ENCODE assay signal across 17 cellular contexts in the genomic region with DNA sequence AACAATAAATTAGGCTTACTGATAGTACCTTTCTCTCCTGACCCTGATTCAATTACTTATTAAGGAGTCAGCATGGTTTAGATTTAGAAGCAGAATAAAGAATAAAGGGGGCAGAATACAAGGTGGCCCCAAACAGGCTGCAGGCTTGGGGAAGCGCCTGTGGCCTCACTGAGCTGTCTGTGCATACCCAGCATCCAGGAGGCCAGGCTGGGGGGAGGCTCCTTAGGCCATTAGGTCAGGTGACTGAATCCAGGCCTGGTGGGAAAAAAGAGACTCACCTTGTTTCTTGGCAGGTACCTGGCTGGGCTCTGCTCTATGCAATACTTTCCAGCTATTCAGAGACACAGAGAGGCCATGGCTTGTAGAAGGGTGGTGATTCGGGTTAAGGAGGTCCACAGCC. TPM values are rescaled to one million over a fixed set of nuclear protein-coding genes. Genes with fewer than 3 reads are reported as not detected.
DNase-seq lines count a peak whose midpoint lies in the region; ATAC-seq, FAIRE-seq and TF ChIP-seq lines count a peak whose summit lies in the region.
"Had no signal": no experiment of that assay in that cellular context is flagged by ENCODE, and none has a peak within 500 bp of the region (broad histone marks: within the 10 kb centered on the region; RNA-seq: fewer than 3 reads in every experiment).

No MANE protein-coding gene starts in this region.

- peaks cover 21% of the 10 kb centered on the region for H3K4me1 ChIP-seq in GM23338 (ENCODE audit: insufficient read depth)
- H3K4me1 ChIP-seq: HAP-1 had no signal

- peaks cover 43% of the 10 kb centered on the region for H3K4me1 Mint-ChIP-seq in GM23338
- H3K4me1 Mint-ChIP-seq: CD4-positive, alpha-beta memory T cell had no signal

- no peaks in the 10 kb centered on the region for H3F3A ChIP-seq in GM23338 (replicated peaks; ENCODE audit: low read depth)

- H3K27me3 Mint-ChIP-seq in GM23338 (ENCODE audit: insufficient read depth, low read depth, poor library complexity): peaks cover 2% of the 10 kb centered on the region

- H3K79me2 ChIP-seq in GM23338 (replicated peaks; ENCODE audit: insufficient read depth): peaks cover 36% of the 10 kb centered on the region

- H3K36me3 Mint-ChIP-seq in GM23338 (ENCODE audit: low read depth): no peaks in the 10 kb centered on the region
- H3K36me3 Mint-ChIP-seq: CD4-positive, alpha-beta memory T cell had no signal

- no peak overlapping the region for H2AFZ ChIP-seq in GM23338

- H3K36me3 ChIP-seq in GM23338 (ENCODE audit: insufficient read depth): no peaks in the 10 kb centered on the region
- H3K36me3 ChIP-seq: HAP-1 had no signal

- no peak overlapping the region for H3K4me2 ChIP-seq in GM23338

- H4K20me1 ChIP-seq in GM23338 (replicated peaks; ENCODE audit: insufficient read depth): peaks cover 7% of the 10 kb centered on the region; the same call in 1 of the 2 replicates

- H3K27ac Mint-ChIP-seq in GM23338: peak overlapping the region; percentile 63; the same call in 1 of the 2 replicates
- H3K27ac Mint-ChIP-seq: CD4-positive, alpha-beta memory T cell; HFFc6 had no signal

- FAIRE-seq in GM19239 (lab: Jason Lieb, UNC): no peak
- FAIRE-seq: GM12891, H54 had no signal

- H3K9me2 ChIP-seq in GM23338 (ENCODE audit: insufficient read depth): no peaks in the 10 kb centered on the region

- DNase-seq in GM23338 (ENCODE audit: low spot score) (no peak), NCI-H69 (lab: John Stamatoyannopoulos, UW) (peak; percentile 16), GM19239 (ENCODE audit: insufficient read length, low spot score) (no peak)
- DNase-seq in activated T-cell treated with anti-CD3 and anti-CD28 coated beads, Interleukin-2, amount 50 U/mL, for 1 hour: no peak
- DNase-seq: Calu3; CD4-positive, alpha-beta memory T cell; COR-L47; DMS53; DMS79 treated with DMSO at 0.1 percent for 48 hours; GF-D8; GOT3; HFFc6 had no signal

- no peak overlapping the region for H3K4me3 Mint-ChIP-seq in GM23338
- H3K4me3 Mint-ChIP-seq: CD4-positive, alpha-beta memory T cell; HFFc6 had no signal

- H3K27ac ChIP-seq in GM23338 (ENCODE audit: low read depth) (no peak overlapping the region), cingulate gyrus (ENCODE audit: low read depth, low read length) (peak overlapping the region; percentile 29)

- TF ChIP-seq CTCF in GM23338 (conservative IDR thresholded peaks at IDR 0.05; ENCODE audit: low read depth in 2 of 2): no peak

- no peaks in the 10 kb centered on the region for H3K27me3 ChIP-seq in GM23338 (ENCODE audit: insufficient read depth)

- no peaks in the 10 kb centered on the region for H3K9me3 Mint-ChIP-seq in GM23338
- H3K9me3 Mint-ChIP-seq: CD4-positive, alpha-beta memory T cell had no signal

- ATAC-seq in GM23338 (no peak), HG02623 (IDR thresholded peaks at IDR 0.05; ENCODE audit: unreplicated experiment) (no peak)

- H3K4me3 ChIP-seq in GM23338: no peak overlapping the region
- H3K4me3 ChIP-seq: HAP-1 had no signal

TF ChIP-seq in GM23338, 12 proteins besides CTCF, POLR2A, EP300 and RAD21 (continues in another document):
- no peak for TF ChIP-seq ETS1 (IDR thresholded peaks at IDR 0.05)
- no peak for TF ChIP-seq ZNF114 (CRISPR knock-in tag; IDR thresholded peaks at IDR 0.05)
- TF ChIP-seq, protein P1, sequence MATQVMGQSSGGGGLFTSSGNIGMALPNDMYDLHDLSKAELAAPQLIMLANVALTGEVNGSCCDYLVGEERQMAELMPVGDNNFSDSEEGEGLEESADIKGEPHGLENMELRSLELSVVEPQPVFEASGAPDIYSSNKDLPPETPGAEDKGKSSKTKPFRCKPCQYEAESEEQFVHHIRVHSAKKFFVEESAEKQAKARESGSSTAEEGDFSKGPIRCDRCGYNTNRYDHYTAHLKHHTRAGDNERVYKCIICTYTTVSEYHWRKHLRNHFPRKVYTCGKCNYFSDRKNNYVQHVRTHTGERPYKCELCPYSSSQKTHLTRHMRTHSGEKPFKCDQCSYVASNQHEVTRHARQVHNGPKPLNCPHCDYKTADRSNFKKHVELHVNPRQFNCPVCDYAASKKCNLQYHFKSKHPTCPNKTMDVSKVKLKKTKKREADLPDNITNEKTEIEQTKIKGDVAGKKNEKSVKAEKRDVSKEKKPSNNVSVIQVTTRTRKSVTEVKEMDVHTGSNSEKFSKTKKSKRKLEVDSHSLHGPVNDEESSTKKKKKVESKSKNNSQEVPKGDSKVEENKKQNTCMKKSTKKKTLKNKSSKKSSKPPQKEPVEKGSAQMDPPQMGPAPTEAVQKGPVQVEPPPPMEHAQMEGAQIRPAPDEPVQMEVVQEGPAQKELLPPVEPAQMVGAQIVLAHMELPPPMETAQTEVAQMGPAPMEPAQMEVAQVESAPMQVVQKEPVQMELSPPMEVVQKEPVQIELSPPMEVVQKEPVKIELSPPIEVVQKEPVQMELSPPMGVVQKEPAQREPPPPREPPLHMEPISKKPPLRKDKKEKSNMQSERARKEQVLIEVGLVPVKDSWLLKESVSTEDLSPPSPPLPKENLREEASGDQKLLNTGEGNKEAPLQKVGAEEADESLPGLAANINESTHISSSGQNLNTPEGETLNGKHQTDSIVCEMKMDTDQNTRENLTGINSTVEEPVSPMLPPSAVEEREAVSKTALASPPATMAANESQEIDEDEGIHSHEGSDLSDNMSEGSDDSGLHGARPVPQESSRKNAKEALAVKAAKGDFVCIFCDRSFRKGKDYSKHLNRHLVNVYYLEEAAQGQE (IDR thresholded peaks at IDR 0.05; ENCODE audit: unreplicated experiment): no peak
- TF ChIP-seq STAT1 (IDR thresholded peaks at IDR 0.05; ENCODE audit: unreplicated experiment): no peak
- no peak for TF ChIP-seq EZH2phosphoT487 (IDR thresholded peaks at IDR 0.05; ENCODE audit: unreplicated experiment)
- TF ChIP-seq ZNF462 (CRISPR knock-in tag; IDR thresholded peaks at IDR 0.05): no peak

RNA-seq across cellular contexts. Expression of gene PGBD5, which starts 38.8 kb away (rescaled TPM):
- 16.6 and 17.0 TPM in 2 replicates for total RNA-seq in GM23338 (2014; rRNA removed; shearing (Covaris generic))
- polyA plus RNA-seq in GM23338 (2016; fragmentation: Nextera tagmentation; extraction: Ambion mirVana): 3.4 and 3.9 TPM in 2 replicates
- total RNA-seq: CD4-positive, alpha-beta memory T cell had no signal
- polyA plus RNA-seq: CD4-positive, alpha-beta memory T cell had no signal
